1 cellular context compared by ENCODE assay signal in genomic region chr12:132403636-132404434, GRCh38.
TF ChIP-seq lines count a peak whose summit lies in the region.

No MANE protein-coding gene starts in this region.

TF ChIP-seq in GM23338, 12 proteins besides CTCF, POLR2A, EP300 and RAD21:
- TF ChIP-seq ZNF462 (CRISPR knock-in tag; IDR thresholded peaks at IDR 0.05) (no peak), REST (IDR thresholded peaks at IDR 0.05; ENCODE audit: unreplicated experiment) (no peak), ZNF114 (CRISPR knock-in tag; IDR thresholded peaks at IDR 0.05) (no peak), CREB1 (CRISPR knock-in tag; IDR thresholded peaks at IDR 0.05; ENCODE audit: low read depth) (no peak), ZNF331 (CRISPR knock-in tag; IDR thresholded peaks at IDR 0.05; ENCODE audit: low read depth) (no peak)
